In the genomic region with DNA sequence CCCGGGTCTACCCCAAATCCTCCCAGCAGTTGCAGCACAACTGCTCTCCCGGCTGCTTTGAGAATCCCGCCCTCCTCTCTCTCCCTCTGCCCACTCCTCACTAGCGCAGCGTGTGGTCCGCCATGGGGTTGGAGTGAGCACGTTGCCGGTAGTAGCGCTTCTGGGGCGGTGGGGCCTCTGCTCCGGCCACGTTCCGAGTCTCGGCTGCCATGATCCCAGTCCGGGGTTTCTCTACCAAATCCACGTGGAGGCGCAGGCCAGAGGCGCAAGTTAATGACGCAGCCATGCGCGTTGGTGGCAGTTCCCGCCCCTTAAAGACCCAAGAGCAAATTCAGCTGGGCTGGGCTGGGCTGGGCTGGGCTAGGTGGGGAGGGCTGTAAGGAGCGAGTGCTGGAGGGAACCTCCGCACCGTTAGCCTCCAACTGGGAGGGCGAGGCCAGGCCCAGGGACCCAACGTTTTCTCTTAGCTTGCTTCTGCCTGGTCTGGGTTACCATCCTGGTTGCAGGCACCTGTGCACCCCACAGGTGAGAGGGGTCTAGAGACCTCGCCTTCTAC, we compare ENCODE assay signal across 1 cellular context.
TF ChIP-seq lines count a peak whose summit lies in the region.

METTL1 (minus strand) TSS at position 233 of the 556 bp plus-strand sequence; CDS start at position 211, 22 bp downstream.

TF ChIP-seq in HepG2, 621 proteins besides CTCF, POLR2A, EP300 and RAD21 (continued from another document and continues in another):
- TF ChIP-seq PPARG (CRISPR knock-in tag; conservative IDR thresholded peaks at IDR 0.05) (0 out of 2 replicates have a peak, but pooled peaks have one; percentile 13), ZNF451 (CRISPR knock-in tag; IDR thresholded peaks at IDR 0.05) (no peak; the same call in 1 of the 2 replicates), ZNF367 (CRISPR knock-in tag; IDR thresholded peaks at IDR 0.05; ENCODE audit: borderline replicate concordance) (no peak), ZNF883 (CRISPR knock-in tag; IDR thresholded peaks at IDR 0.05; ENCODE audit: not compliant biosample characterization) (peak; percentile 63), KLF6 (CRISPR knock-in tag; IDR thresholded peaks at IDR 0.05) (peak; percentile 27; the same call in 1 of the 2 replicates), KLF16 (CRISPR knock-in tag; IDR thresholded peaks at IDR 0.05) (peak; percentile 41 to 88; a peak in 1 of 4 replicates), MXD4 (CRISPR knock-in tag; IDR thresholded peaks at IDR 0.05) (peak; percentile 100), ETV5 (CRISPR knock-in tag; IDR thresholded peaks at IDR 0.05; ENCODE audit: borderline replicate concordance) (peak; percentile 24; the same call in 1 of the 2 replicates), ZNF552 (CRISPR knock-in tag; IDR thresholded peaks at IDR 0.05; ENCODE audit: borderline replicate concordance) (peak; percentile 49), ZSCAN29 (CRISPR knock-in tag; conservative IDR thresholded peaks at IDR 0.05) (peak; percentile 76), FOXP1 (IDR thresholded peaks at IDR 0.05) (no peak), FOXP1 (CRISPR knock-in tag; IDR thresholded peaks at IDR 0.05) (no peak), ZNF350 (CRISPR knock-in tag; IDR thresholded peaks at IDR 0.05; ENCODE audit: borderline replicate concordance, low read depth) (peak; percentile 97; the same call in 1 of the 2 replicates), PCBP2 (optimal IDR thresholded peaks at IDR 0.05; ENCODE audit: low read depth, low read length, poor library complexity, severe bottlenecking) (no peak), GATAD1 (CRISPR knock-in tag; IDR thresholded peaks at IDR 0.05) (peak; percentile 96), PBX3 (CRISPR knock-in tag; IDR thresholded peaks at IDR 0.05; ENCODE audit: borderline replicate concordance) (no peak), PAWR (CRISPR knock-in tag; IDR thresholded peaks at IDR 0.05; ENCODE audit: borderline replicate concordance) (0 out of 2 replicates have a peak, but pooled peaks have one; percentile 31), ZNF24 (IDR thresholded peaks at IDR 0.05) (no peak), BCLAF1 (IDR thresholded peaks at IDR 0.05) (no peak), SRSF9 (IDR thresholded peaks at IDR 0.05; ENCODE audit: borderline replicate concordance, insufficient read depth, low read depth, low read length, poor library complexity, severe bottlenecking) (no peak), ZNF142 (CRISPR knock-in tag; IDR thresholded peaks at IDR 0.05) (no peak; the same call in 1 of the 2 replicates), GABPB1 (CRISPR knock-in tag; IDR thresholded peaks at IDR 0.05) (peak; percentile 55), ZNF430 (CRISPR knock-in tag; IDR thresholded peaks at IDR 0.05) (0 out of 2 replicates have a peak, but pooled peaks have one; percentile 85), SMAD3 (CRISPR knock-in tag; IDR thresholded peaks at IDR 0.05) (peak; percentile 93), POGZ (CRISPR knock-in tag; IDR thresholded peaks at IDR 0.05) (peak; percentile 89), MAF1 (CRISPR knock-in tag; IDR thresholded peaks at IDR 0.05; ENCODE audit: borderline replicate concordance) (no peak), PRPF4 (IDR thresholded peaks at IDR 0.05; ENCODE audit: low read depth, low read length, poor library complexity, severe bottlenecking) (no peak), ZNF282 (IDR thresholded peaks at IDR 0.05; ENCODE audit: partially characterized antibody) (no peak), ARID5B (CRISPR knock-in tag; IDR thresholded peaks at IDR 0.05) (no peak; the same call in 1 of the 2 replicates), TCF7L2 (IDR thresholded peaks at IDR 0.05; ENCODE audit: low read depth, low read length) (no peak), NFYB (CRISPR knock-in tag; IDR thresholded peaks at IDR 0.05) (peak; percentile 47), ZBTB46 (CRISPR knock-in tag; IDR thresholded peaks at IDR 0.05; ENCODE audit: borderline replicate concordance) (0 out of 2 replicates have a peak, but pooled peaks have one; percentile 65), ZNF782 (CRISPR knock-in tag; IDR thresholded peaks at IDR 0.05; ENCODE audit: borderline replicate concordance) (peak; percentile 97), HOXA9 (CRISPR knock-in tag; IDR thresholded peaks at IDR 0.05; ENCODE audit: borderline replicate concordance) (no peak; the same call in 1 of the 2 replicates), RFXAP (CRISPR knock-in tag; IDR thresholded peaks at IDR 0.05; ENCODE audit: borderline replicate concordance) (peak; percentile 74; the same call in 1 of the 2 replicates), ZBTB38 (CRISPR knock-in tag; IDR thresholded peaks at IDR 0.05) (peak; percentile 89), GPN1 (CRISPR knock-in tag; IDR thresholded peaks at IDR 0.05; ENCODE audit: borderline replicate concordance) (no peak), CBX1 (IDR thresholded peaks at IDR 0.05; ENCODE audit: low read depth) (peak; percentile 16), ZNF10 (CRISPR knock-in tag; IDR thresholded peaks at IDR 0.05; ENCODE audit: borderline replicate concordance, low read depth) (no peak), HCFC1 (IDR thresholded peaks at IDR 0.05; ENCODE audit: low read depth, low read length) (peak; percentile 53; the same call in 1 of the 2 replicates), ZNF577 (CRISPR knock-in tag; IDR thresholded peaks at IDR 0.05; ENCODE audit: borderline replicate concordance, low read depth) (0 out of 2 replicates have a peak, but pooled peaks have one; percentile 27)
- TF ChIP-seq, protein P1, sequence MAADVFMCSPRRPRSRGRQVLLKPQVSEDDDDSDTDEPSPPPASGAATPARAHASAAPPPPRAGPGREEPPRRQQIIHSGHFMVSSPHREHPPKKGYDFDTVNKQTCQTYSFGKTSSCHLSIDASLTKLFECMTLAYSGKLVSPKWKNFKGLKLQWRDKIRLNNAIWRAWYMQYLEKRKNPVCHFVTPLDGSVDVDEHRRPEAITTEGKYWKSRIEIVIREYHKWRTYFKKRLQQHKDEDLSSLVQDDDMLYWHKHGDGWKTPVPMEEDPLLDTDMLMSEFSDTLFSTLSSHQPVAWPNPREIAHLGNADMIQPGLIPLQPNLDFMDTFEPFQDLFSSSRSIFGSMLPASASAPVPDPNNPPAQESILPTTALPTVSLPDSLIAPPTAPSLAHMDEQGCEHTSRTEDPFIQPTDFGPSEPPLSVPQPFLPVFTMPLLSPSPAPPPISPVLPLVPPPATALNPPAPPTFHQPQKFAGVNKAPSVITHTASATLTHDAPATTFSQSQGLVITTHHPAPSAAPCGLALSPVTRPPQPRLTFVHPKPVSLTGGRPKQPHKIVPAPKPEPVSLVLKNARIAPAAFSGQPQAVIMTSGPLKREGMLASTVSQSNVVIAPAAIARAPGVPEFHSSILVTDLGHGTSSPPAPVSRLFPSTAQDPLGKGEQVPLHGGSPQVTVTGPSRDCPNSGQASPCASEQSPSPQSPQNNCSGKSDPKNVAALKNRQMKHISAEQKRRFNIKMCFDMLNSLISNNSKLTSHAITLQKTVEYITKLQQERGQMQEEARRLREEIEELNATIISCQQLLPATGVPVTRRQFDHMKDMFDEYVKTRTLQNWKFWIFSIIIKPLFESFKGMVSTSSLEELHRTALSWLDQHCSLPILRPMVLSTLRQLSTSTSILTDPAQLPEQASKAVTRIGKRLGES (CRISPR knock-in tag; IDR thresholded peaks at IDR 0.05; ENCODE audit: borderline replicate concordance) = no peak
